In genomic region chr22:47086596-47087248, GRCh38 we compare ENCODE assay signal across 1 cellular context.
TF ChIP-seq lines count a peak whose summit lies in the region.

No MANE protein-coding gene starts in this region.

TF ChIP-seq in HepG2, 621 proteins besides CTCF, POLR2A, EP300 and RAD21 (continued from another document and continues in another):
- peak; percentile 43; the same call in 1 of the 2 replicates for TF ChIP-seq AHDC1 (CRISPR knock-in tag; IDR thresholded peaks at IDR 0.05; ENCODE audit: borderline replicate concordance)
- no peak for TF ChIP-seq ZFAT (CRISPR knock-in tag; conservative IDR thresholded peaks at IDR 0.05)
- no peak for TF ChIP-seq ZNF232 (CRISPR knock-in tag; IDR thresholded peaks at IDR 0.05; ENCODE audit: borderline replicate concordance)
- TF ChIP-seq ZIK1 (CRISPR knock-in tag; IDR thresholded peaks at IDR 0.05; ENCODE audit: borderline replicate concordance, low read depth) = no peak
- no peak for TF ChIP-seq AKAP8 (CRISPR knock-in tag; IDR thresholded peaks at IDR 0.05)
- no peak for TF ChIP-seq HNF1A (IDR thresholded peaks at IDR 0.05; ENCODE audit: low read depth)
- TF ChIP-seq HNF1A (CRISPR knock-in tag; IDR thresholded peaks at IDR 0.05; ENCODE audit: borderline replicate concordance) = no peak
- TF ChIP-seq SP4 (CRISPR knock-in tag; IDR thresholded peaks at IDR 0.05) = no peak
- no peak for TF ChIP-seq IKZF4 (CRISPR knock-in tag; IDR thresholded peaks at IDR 0.05; ENCODE audit: borderline replicate concordance, low read depth, not compliant biosample characterization)
- TF ChIP-seq PHB2 (IDR thresholded peaks at IDR 0.05; ENCODE audit: partially characterized antibody) = no peak
- no peak for TF ChIP-seq NBN (conservative IDR thresholded peaks at IDR 0.05)
- TF ChIP-seq ZNF766 (CRISPR knock-in tag; IDR thresholded peaks at IDR 0.05; ENCODE audit: borderline replicate concordance) = no peak
- peak; percentile 72 for TF ChIP-seq POLR2AphosphoS5 (IDR thresholded peaks at IDR 0.05; ENCODE audit: low read depth, low read length)
- TF ChIP-seq HOXD1 (CRISPR knock-in tag; IDR thresholded peaks at IDR 0.05) = no peak
- TF ChIP-seq THRA (CRISPR knock-in tag; IDR thresholded peaks at IDR 0.05; ENCODE audit: borderline replicate concordance) = no peak
- no peak for TF ChIP-seq HES4 (CRISPR knock-in tag; IDR thresholded peaks at IDR 0.05; ENCODE audit: borderline replicate concordance)
- TF ChIP-seq NFIB (CRISPR knock-in tag; IDR thresholded peaks at IDR 0.05; ENCODE audit: borderline replicate concordance) = no peak
- TF ChIP-seq ZSCAN9 (CRISPR knock-in tag; IDR thresholded peaks at IDR 0.05; ENCODE audit: borderline replicate concordance) = no peak
- TF ChIP-seq TAF1 (CRISPR knock-in tag; IDR thresholded peaks at IDR 0.05) = no peak
- TF ChIP-seq ZNF318 (CRISPR knock-in tag; IDR thresholded peaks at IDR 0.05) = no peak
- no peak for TF ChIP-seq ZNF281 (CRISPR knock-in tag; IDR thresholded peaks at IDR 0.05; ENCODE audit: borderline replicate concordance)
- TF ChIP-seq ZFX (CRISPR knock-in tag; IDR thresholded peaks at IDR 0.05; ENCODE audit: low read depth) = no peak
- TF ChIP-seq ZNF501 (CRISPR knock-in tag; IDR thresholded peaks at IDR 0.05) = 0 out of 2 replicates have a peak, but pooled peaks have one; percentile 29
- no peak for TF ChIP-seq BRD4 (CRISPR knock-in tag; IDR thresholded peaks at IDR 0.05)
- no peak for TF ChIP-seq SNAPC4 (CRISPR knock-in tag; IDR thresholded peaks at IDR 0.05)
